Comparison of ENCODE assay signal across 9 cellular contexts in the genomic region with DNA sequence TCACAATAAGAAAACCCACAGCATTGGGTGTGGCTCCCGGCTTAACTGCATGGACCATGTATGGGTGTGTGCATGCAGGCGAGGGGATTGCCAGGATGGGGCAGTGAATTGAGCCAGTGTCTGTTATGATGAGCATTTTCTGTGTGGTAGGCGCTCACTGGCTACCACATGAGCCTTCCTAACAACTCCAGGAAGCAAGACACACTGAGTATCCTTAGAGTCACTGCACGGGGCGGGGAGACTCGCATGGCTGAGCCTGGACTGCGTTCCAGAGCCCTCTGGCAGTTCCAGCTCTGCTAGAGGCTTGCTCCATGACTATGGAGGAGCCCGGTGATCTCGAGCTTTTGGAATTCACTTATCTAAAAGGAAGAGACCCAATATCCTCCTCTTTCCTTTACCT.
A peak's percentile ranks its signal among the peaks of the same experiment; 100 is the strongest.
DNase-seq lines count a peak whose midpoint lies in the region; ATAC-seq and TF ChIP-seq lines count a peak whose summit lies in the region.
"Had no signal": no experiment of that assay in that cellular context is flagged by ENCODE, and none has a peak within 500 bp of the region (broad histone marks: within the 10 kb centered on the region; RNA-seq: fewer than 3 reads in every experiment).

No MANE protein-coding gene starts in this region.

- peak overlapping the region; percentile 65 for H3K27ac Mint-ChIP-seq in type B pancreatic cell
- H3K27ac Mint-ChIP-seq: activated B cell treated with CpG ODN at 0.5 μM for 24 hours had no signal

- H3K36me3 Mint-ChIP-seq in type B pancreatic cell = peaks cover 6% of the 10 kb centered on the region

- TF ChIP-seq CTCF in left ventricle myocardium inferior (IDR thresholded peaks at IDR 0.05; ENCODE audit: borderline replicate concordance) (no peak), type B pancreatic cell (conservative IDR thresholded peaks at IDR 0.05) (no peak)

- no peak overlapping the region for H3K9ac ChIP-seq in adipocyte (ENCODE audit: low read length)

- no peaks in the 10 kb centered on the region for H3K27me3 Mint-ChIP-seq in type B pancreatic cell
- H3K27me3 Mint-ChIP-seq: activated B cell treated with CpG ODN at 0.5 μM for 24 hours had no signal

- H3K27ac ChIP-seq in left ventricle myocardium inferior (replicated peaks) = peak overlapping the region; percentile 34

- H3K4me3 ChIP-seq in adipocyte (ENCODE audit: low read length) (no peak overlapping the region), left ventricle myocardium inferior (no peak overlapping the region)

- H3K4me3 Mint-ChIP-seq in type B pancreatic cell = no peak overlapping the region
- H3K4me3 Mint-ChIP-seq: activated B cell treated with CpG ODN at 0.5 μM for 24 hours had no signal

- H3K9me3 Mint-ChIP-seq in type B pancreatic cell = no peaks in the 10 kb centered on the region
- H3K9me3 Mint-ChIP-seq: activated B cell treated with CpG ODN at 0.5 μM for 24 hours had no signal

- H3K4me1 ChIP-seq in adipocyte (ENCODE audit: control insufficient read depth, insufficient read depth, low read length) (no peaks in the 10 kb centered on the region), left ventricle myocardium inferior (peaks cover 54% of the 10 kb centered on the region)

- no peak for ATAC-seq in GM18520 (IDR thresholded peaks at IDR 0.05; ENCODE audit: unreplicated experiment)

- DNase-seq in NCI-H2196 (lab: John Stamatoyannopoulos, UW; ENCODE audit: unreplicated experiment) (peak; percentile 18), NCI-H2196 treated with DMSO at 0.1 percent for 48 hours (lab: John Stamatoyannopoulos, UW; ENCODE audit: unreplicated experiment) (no peak), adipocyte (ENCODE audit: low read depth) (peak; percentile 64), left ventricle myocardium inferior (no peak), type B pancreatic cell (ENCODE audit: extremely low spot score, unreplicated experiment) (no peak), SKM-1 (lab: John Stamatoyannopoulos, UW; ENCODE audit: unreplicated experiment) (no peak)
- DNase-seq in stimulated activated CD4-positive, alpha-beta T cell treated with anti-CD3 and anti-CD28 coated beads, Interleukin-15, amount 100 ng/mL, for 24 hours = no peak
- DNase-seq: activated B cell treated with CpG ODN at 0.5 μM for 24 hours had no signal

- H3K27me3 ChIP-seq in adipocyte (replicated peaks; ENCODE audit: control insufficient read depth, insufficient read depth, low read length) (no peaks in the 10 kb centered on the region), left ventricle myocardium inferior (ENCODE audit: low read depth) (no peaks in the 10 kb centered on the region)

- intact Hi-C loops in left ventricle myocardium inferior (cut with micrococcal nuclease) = loop anchor here (10.0 kb wide), 1 partner anchor 274 kb away; no protein-coding TSS in a partner anchor

- H3K9me3 ChIP-seq in adipocyte (ENCODE audit: control insufficient read depth, low read length) (no peaks in the 10 kb centered on the region), left ventricle myocardium inferior (replicated peaks) (no peaks in the 10 kb centered on the region)

- H3K4me1 Mint-ChIP-seq in type B pancreatic cell (ENCODE audit: unreplicated experiment) = peaks cover 63% of the 10 kb centered on the region

- H3K36me3 ChIP-seq in adipocyte (ENCODE audit: control insufficient read depth, insufficient read depth, low read length, severe bottlenecking) = no peaks in the 10 kb centered on the region
- H3K36me3 ChIP-seq in left ventricle myocardium inferior = no peaks in the 10 kb centered on the region

Comparison
In these comparisons a context has a peak if more than half of its experiments do, and no peak if none do; other contexts are left out.
1. DNase-seq: peak in NCI-H2196 (single experiment) and adipocyte (single experiment); none in NCI-H2196 treated with DMSO at 0.1 percent for 48 hours (single experiment), left ventricle myocardium inferior (single experiment), type B pancreatic cell (single experiment), stimulated activated CD4-positive, alpha-beta T cell treated with anti-CD3 and anti-CD28 coated beads, Interleukin-15, amount 100 ng/mL, for 24 hours (single experiment) and SKM-1 (single experiment).